9 cellular contexts compared by ENCODE assay signal in genomic region chr2:210210185-210210584, GRCh38. TPM values are rescaled to one million over a fixed set of nuclear protein-coding genes. Genes with fewer than 3 reads are reported as not detected.
"Had no signal": no experiment of that assay in that cellular context is flagged by ENCODE, and none has a peak within 500 bp of the region (broad histone marks: within the 10 kb centered on the region; RNA-seq: fewer than 3 reads in every experiment).

No MANE protein-coding gene starts in this region.

- DNase-seq: H9, HCEC 1CT, KG1 had no signal

- H3K4me3 ChIP-seq: GM23338 had no signal

- H3K4me2 ChIP-seq: GM23338 had no signal

- H2AFZ ChIP-seq: GM23338 had no signal

- FAIRE-seq: H1, H54, HTR-8/SVneo had no signal

RNA-seq across cellular contexts. Expression of gene ACADL, which starts 15.1 kb away (rescaled TPM):
- total RNA-seq: GM23338, HT-29 had no signal
- polyA plus RNA-seq: IgD-negative memory B cell had no signal
